In genomic region chr19:35066691-35067563, GRCh38 we compare ENCODE assay signal across 8 cellular contexts. TPM values are rescaled to one million over a fixed set of nuclear protein-coding genes. Genes with fewer than 3 reads are reported as not detected.
DNase-seq lines count a peak whose midpoint lies in the region; ATAC-seq and TF ChIP-seq lines count a peak whose summit lies in the region.

No MANE protein-coding gene starts in this region.

- H3K27me3 Mint-ChIP-seq in activated naive CD8-positive, alpha-beta T cell treated with anti-CD3 and anti-CD28 coated beads for 36 hours = no peaks in the 10 kb centered on the region
- H3K27me3 Mint-ChIP-seq in progenitor cell of endocrine pancreas = no peaks in the 10 kb centered on the region

- H3K36me3 ChIP-seq in cardiac muscle cell (no peaks in the 10 kb centered on the region), uterus (no peaks in the 10 kb centered on the region)

- H3K27ac ChIP-seq in cardiac muscle cell (no peak overlapping the region), uterus (no peak overlapping the region)

- no peak overlapping the region for H3K4me3 Mint-ChIP-seq in activated naive CD8-positive, alpha-beta T cell treated with anti-CD3 and anti-CD28 coated beads for 36 hours
- H3K4me3 Mint-ChIP-seq in progenitor cell of endocrine pancreas (ENCODE audit: low read depth) = no peak overlapping the region

- no peaks in the 10 kb centered on the region for H3K9me3 Mint-ChIP-seq in activated naive CD8-positive, alpha-beta T cell treated with anti-CD3 and anti-CD28 coated beads for 36 hours
- no peaks in the 10 kb centered on the region for H3K9me3 Mint-ChIP-seq in progenitor cell of endocrine pancreas (ENCODE audit: low read depth)

- H3K9me3 ChIP-seq in cardiac muscle cell (ENCODE audit: low read depth) (no peaks in the 10 kb centered on the region), uterus (no peaks in the 10 kb centered on the region)

- in situ Hi-C loops in Caki2 (cut with HindIII; ENCODE audit: low pct_unique_long_range_greater_than_20kb, low sequenced_read_pairs) = no loop called here

- intact Hi-C loops in uterus (cut with DNase I; ENCODE audit: low total_unique reads) = no loop called here

- H3K27ac Mint-ChIP-seq in activated naive CD8-positive, alpha-beta T cell treated with anti-CD3 and anti-CD28 coated beads for 36 hours = peak overlapping the region; percentile 49
- H3K27ac Mint-ChIP-seq in progenitor cell of endocrine pancreas = no peak overlapping the region

- DNase-seq in Caki2 (ENCODE audit: low read depth) (peak; percentile 58), NB4 (ENCODE audit: low read depth) (peak; percentile 81), SW480 (ENCODE audit: low spot score) (peak; percentile 84), cardiac muscle cell (ENCODE audit: low read depth in 1 of 2, low spot score in 1 of 2) (peak; percentile 89 to 91), progenitor cell of endocrine pancreas (ENCODE audit: low spot score, unreplicated experiment) (peak; percentile 87), uterus (peak; percentile 69 to 76)
- peak; percentile 88 for DNase-seq in activated naive CD8-positive, alpha-beta T cell treated with anti-CD3 and anti-CD28 coated beads for 36 hours

- TF ChIP-seq CTCF in NB4 (IDR thresholded peaks at IDR 0.05; ENCODE audit: low read depth, low read length) = peak; percentile 76
- TF ChIP-seq CTCF in cardiac muscle cell (IDR thresholded peaks at IDR 0.05; ENCODE audit: low read depth, low read length) = peak; percentile 92
- peak; percentile 88 for TF ChIP-seq CTCF in progenitor cell of endocrine pancreas (IDR thresholded peaks at IDR 0.05; ENCODE audit: unreplicated experiment)
- TF ChIP-seq CTCF in uterus (IDR thresholded peaks at IDR 0.05) = peak; percentile 70 to 85 (median 80)

- H3K27me3 ChIP-seq in cardiac muscle cell (no peaks in the 10 kb centered on the region), uterus (no peaks in the 10 kb centered on the region)

- H3K4me3 ChIP-seq in NB4 (ENCODE audit: low read depth, low read length) (no peak overlapping the region), cardiac muscle cell (no peak overlapping the region), uterus (no peak overlapping the region)

- TF ChIP-seq POLR2A in NB4 (IDR thresholded peaks at IDR 0.05; ENCODE audit: extremely low read depth, insufficient read length) (no peak), uterus (IDR thresholded peaks at IDR 0.05) (no peak)

- H3K4me1 Mint-ChIP-seq in activated naive CD8-positive, alpha-beta T cell treated with anti-CD3 and anti-CD28 coated beads for 36 hours = peaks cover 11% of the 10 kb centered on the region
- peaks cover 12% of the 10 kb centered on the region for H3K4me1 Mint-ChIP-seq in progenitor cell of endocrine pancreas (ENCODE audit: low read depth)

- ATAC-seq in GM21737 (IDR thresholded peaks at IDR 0.05; ENCODE audit: unreplicated experiment) = peak; percentile 76

- peaks cover 2% of the 10 kb centered on the region for H3K36me3 Mint-ChIP-seq in activated naive CD8-positive, alpha-beta T cell treated with anti-CD3 and anti-CD28 coated beads for 36 hours
- H3K36me3 Mint-ChIP-seq in progenitor cell of endocrine pancreas (ENCODE audit: insufficient read depth) = no peaks in the 10 kb centered on the region

- peaks cover 9% of the 10 kb centered on the region for H3K4me1 ChIP-seq in cardiac muscle cell (ENCODE audit: low read depth)
- no peaks in the 10 kb centered on the region for H3K4me1 ChIP-seq in uterus

RNA-seq across cellular contexts. Expression of gene HPN, which starts 25.4 kb away (rescaled TPM):
- 0.84 TPM in 1 of 2 replicates, not detected in the other for total RNA-seq in Caki2 (2014; rRNA removed; shearing (Covaris generic); ENCODE audit: low replicate concordance)
- total RNA-seq in activated naive CD8-positive, alpha-beta T cell treated with anti-CD3 and anti-CD28 coated beads for 36 hours = under 1 TPM in 1 of 2 experiments, not detected in 1; 0.31 TPM
- total RNA-seq in cardiac muscle cell (12.9 and 36.2 TPM in 2 replicates), progenitor cell of endocrine pancreas (70.5 and 71.5 TPM in 2 replicates), uterus (1 to 10 TPM in 2 of 4 donors, under 1 TPM in 2; 0.26 to 2.7 (median 0.68) TPM)
- polyA plus RNA-seq in cardiac muscle cell = 21.3 and 43.7 TPM in 2 replicates

RNA-seq across cellular contexts. Expression of gene SCN1B, which starts 36.7 kb away (rescaled TPM):
- total RNA-seq in Caki2 (2014; rRNA removed; shearing (Covaris generic); ENCODE audit: low replicate concordance) = 3.3 and 4.3 TPM in 2 replicates
- under 1 TPM; 0.45 to 0.98 TPM for total RNA-seq in activated naive CD8-positive, alpha-beta T cell treated with anti-CD3 and anti-CD28 coated beads for 36 hours
- total RNA-seq in cardiac muscle cell (1.2 and 4.2 TPM in 2 replicates), progenitor cell of endocrine pancreas (1.7 and 1.8 TPM in 2 replicates), uterus (10 to 100 TPM in 1 of 4 donors, under 1 TPM in 3; 0.26 to 15.2 (median 0.78) TPM)
- polyA plus RNA-seq in cardiac muscle cell = 1.6 and 2.2 TPM in 2 replicates

RNA-seq across cellular contexts. Expression of gene FXYD3, which starts 48.7 kb away (rescaled TPM):
- total RNA-seq in Caki2 (2014; rRNA removed; shearing (Covaris generic); ENCODE audit: low replicate concordance) = not detected in 2 replicates
- total RNA-seq in activated naive CD8-positive, alpha-beta T cell treated with anti-CD3 and anti-CD28 coated beads for 36 hours = not detected
- not detected in 2 replicates for total RNA-seq in cardiac muscle cell
- polyA plus RNA-seq in cardiac muscle cell = 0.35 TPM in 1 of 2 replicates, not detected in the other
- total RNA-seq in progenitor cell of endocrine pancreas = 14.2 and 17.3 TPM in 2 replicates
- total RNA-seq in uterus = 1 to 10 TPM; 1.5 to 3.8 (median 1.6) TPM
